17 cellular contexts compared by ENCODE assay signal in genomic region chr21:18468775-18469174, GRCh38.
DNase-seq lines count a peak whose midpoint lies in the region; ATAC-seq and TF ChIP-seq lines count a peak whose summit lies in the region.
"Had no signal": no experiment of that assay in that cellular context is flagged by ENCODE, and none has a peak within 500 bp of the region (broad histone marks: within the 10 kb centered on the region; RNA-seq: fewer than 3 reads in every experiment).

No MANE protein-coding gene starts in this region.

- no peak overlapping the region for H3K4me2 ChIP-seq in neural progenitor cell

- H3K4me3 ChIP-seq in neural progenitor cell = no peak overlapping the region
- H3K4me3 ChIP-seq: cardiac muscle cell, prostate gland had no signal

- DNase-seq in RPMI8226 = peak; percentile 25
- no peak for DNase-seq in neural progenitor cell (ENCODE audit: low spot score)
- no peak for DNase-seq in left ventricle myocardium superior
- DNase-seq in D341Med (ENCODE audit: low spot score) = no peak
- DNase-seq in NCI-H2171 treated with DMSO at 0.1 percent for 48 hours (lab: John Stamatoyannopoulos, UW) = no peak
- DNase-seq: activated CD4-positive, alpha-beta memory T cell treated with anti-CD3 and anti-CD28 coated beads for 36 hours; activated naive CD8-positive, alpha-beta T cell treated with anti-CD3 and anti-CD28 coated beads, Interleukin-2, amount 10 ng/mL, durations not matched to agents 7 days and 5 days; activated T-cell treated with anti-CD3 and anti-CD28 coated beads, Interleukin-2, amount 50 U/mL, for 48 hours; effector memory CD4-positive, alpha-beta T cell; left colon; naive thymus-derived CD4-positive, alpha-beta T cell; NCI-H226 had no signal

- no peaks in the 10 kb centered on the region for H3K79me2 ChIP-seq in neural progenitor cell (ENCODE audit: low read depth)

- no peak overlapping the region for H3K27ac ChIP-seq in neural progenitor cell
- H3K27ac ChIP-seq: cardiac muscle cell, prostate gland had no signal

- H3K9me3 Mint-ChIP-seq in neural progenitor cell = peaks cover 13% of the 10 kb centered on the region

- H3K27ac Mint-ChIP-seq in neural progenitor cell = no peak overlapping the region
- H3K27ac Mint-ChIP-seq: activated CD4-positive, alpha-beta memory T cell treated with anti-CD3 and anti-CD28 coated beads for 36 hours; activated naive CD8-positive, alpha-beta T cell treated with anti-CD3 and anti-CD28 coated beads, Interleukin-2, amount 10 ng/mL, durations not matched to agents 7 days and 5 days; naive thymus-derived CD4-positive, alpha-beta T cell had no signal

- no peak overlapping the region for H3K4me3 Mint-ChIP-seq in neural progenitor cell
- H3K4me3 Mint-ChIP-seq: activated CD4-positive, alpha-beta memory T cell treated with anti-CD3 and anti-CD28 coated beads for 36 hours; activated naive CD8-positive, alpha-beta T cell treated with anti-CD3 and anti-CD28 coated beads, Interleukin-2, amount 10 ng/mL, durations not matched to agents 7 days and 5 days; naive thymus-derived CD4-positive, alpha-beta T cell had no signal

- H3K4me1 Mint-ChIP-seq in neural progenitor cell = no peaks in the 10 kb centered on the region
- H3K4me1 Mint-ChIP-seq: activated naive CD8-positive, alpha-beta T cell treated with anti-CD3 and anti-CD28 coated beads, Interleukin-2, amount 10 ng/mL, durations not matched to agents 7 days and 5 days; naive thymus-derived CD4-positive, alpha-beta T cell had no signal

- peak overlapping the region; percentile 20 for H2AFZ ChIP-seq in neural progenitor cell (replicated peaks)

- ATAC-seq in GM18870 (IDR thresholded peaks at IDR 0.05; ENCODE audit: unreplicated experiment) (peak; percentile 56), HG02884 (IDR thresholded peaks at IDR 0.05; ENCODE audit: unreplicated experiment) (peak; percentile 58), left ventricle myocardium superior (no peak), HG03097 (IDR thresholded peaks at IDR 0.05; ENCODE audit: low FRiP score, unreplicated experiment) (no peak)
- ATAC-seq: left colon; naive thymus-derived CD4-positive, alpha-beta T cell had no signal

- H3K36me3 ChIP-seq in neural progenitor cell = no peaks in the 10 kb centered on the region
- H3K36me3 ChIP-seq: cardiac muscle cell, prostate gland had no signal

- H3K27me3 ChIP-seq in neural progenitor cell = no peaks in the 10 kb centered on the region
- H3K27me3 ChIP-seq: cardiac muscle cell had no signal

- peaks cover 3% of the 10 kb centered on the region for H3K4me1 ChIP-seq in neural progenitor cell
- H3K4me1 ChIP-seq: prostate gland had no signal

- no peak for TF ChIP-seq CTCF in neural progenitor cell (IDR thresholded peaks at IDR 0.05)

- no peaks in the 10 kb centered on the region for H3K36me3 Mint-ChIP-seq in neural progenitor cell
- H3K36me3 Mint-ChIP-seq: activated CD4-positive, alpha-beta memory T cell treated with anti-CD3 and anti-CD28 coated beads for 36 hours; activated naive CD8-positive, alpha-beta T cell treated with anti-CD3 and anti-CD28 coated beads, Interleukin-2, amount 10 ng/mL, durations not matched to agents 7 days and 5 days; naive thymus-derived CD4-positive, alpha-beta T cell had no signal

- H3F3A ChIP-seq in neural progenitor cell (ENCODE audit: low read depth) = no peaks in the 10 kb centered on the region

- H3K9me3 ChIP-seq in neural progenitor cell (ENCODE audit: low read depth) = no peaks in the 10 kb centered on the region
- H3K9me3 ChIP-seq: prostate gland had no signal

- H4K20me1 ChIP-seq in neural progenitor cell (ENCODE audit: low read depth) = no peaks in the 10 kb centered on the region

- intact Hi-C loops in left ventricle myocardium superior (cut with micrococcal nuclease) = no loop called here

- H3K9ac ChIP-seq in neural progenitor cell = no peak overlapping the region

- peaks cover 3% of the 10 kb centered on the region for H3K27me3 Mint-ChIP-seq in neural progenitor cell (ENCODE audit: insufficient read depth, low read depth)
- H3K27me3 Mint-ChIP-seq: activated CD4-positive, alpha-beta memory T cell treated with anti-CD3 and anti-CD28 coated beads for 36 hours; activated naive CD8-positive, alpha-beta T cell treated with anti-CD3 and anti-CD28 coated beads, Interleukin-2, amount 10 ng/mL, durations not matched to agents 7 days and 5 days; naive thymus-derived CD4-positive, alpha-beta T cell had no signal

Comparison
In these comparisons a context has a peak if more than half of its experiments do, and no peak if none do; other contexts are left out.
1. ATAC-seq: peak in GM18870 (single experiment) and HG02884 (single experiment); none in left ventricle myocardium superior (single experiment) and HG03097 (single experiment).